In the genomic region with DNA sequence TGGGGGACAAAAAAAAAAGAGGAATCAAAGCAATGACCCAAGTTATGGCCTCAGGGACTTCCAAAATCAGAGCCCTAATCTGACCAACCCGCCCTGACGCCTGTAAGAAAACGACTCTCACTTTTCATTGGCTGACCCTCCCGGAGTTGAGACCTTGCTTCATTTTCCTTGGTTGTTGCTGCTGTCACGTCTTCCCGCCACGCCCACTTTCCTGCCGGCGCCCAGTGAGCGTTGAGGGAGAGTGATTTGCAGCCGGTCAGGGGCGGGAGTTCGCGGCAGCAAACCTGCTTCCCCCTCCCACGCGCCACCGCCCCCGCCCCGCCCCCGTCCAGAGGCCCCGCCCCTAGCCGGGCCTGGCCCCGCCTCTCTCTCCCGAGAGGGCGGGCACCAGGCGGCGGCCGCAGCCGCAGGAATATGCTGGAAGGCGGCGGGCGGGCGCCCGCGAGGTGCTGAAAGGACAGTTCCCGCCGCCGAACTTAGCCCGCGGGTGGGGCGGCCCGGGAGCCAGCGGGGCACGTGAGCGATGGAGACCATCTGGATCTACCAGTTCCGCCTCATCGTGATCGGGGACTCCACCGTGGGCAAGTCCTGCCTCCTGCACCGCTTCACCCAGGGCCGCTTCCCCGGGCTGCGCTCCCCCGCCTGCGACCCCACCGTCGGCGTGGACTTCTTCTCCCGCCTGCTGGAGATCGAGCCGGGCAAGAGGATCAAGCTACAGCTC, we compare ENCODE assay signal across 8 cellular contexts. TPM values are rescaled to one million over a fixed set of nuclear protein-coding genes. Genes with fewer than 3 reads are reported as not detected.
DNase-seq lines count a peak whose midpoint lies in the region; ATAC-seq and TF ChIP-seq lines count a peak whose summit lies in the region.

A gene with protein sequence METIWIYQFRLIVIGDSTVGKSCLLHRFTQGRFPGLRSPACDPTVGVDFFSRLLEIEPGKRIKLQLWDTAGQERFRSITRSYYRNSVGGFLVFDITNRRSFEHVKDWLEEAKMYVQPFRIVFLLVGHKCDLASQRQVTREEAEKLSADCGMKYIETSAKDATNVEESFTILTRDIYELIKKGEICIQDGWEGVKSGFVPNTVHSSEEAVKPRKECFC (plus strand): TSS at position 403 of the 721 bp plus-strand sequence. CDS start 121 bp downstream, at position 524.

- H3K4me2 ChIP-seq in GM23338 (peak within 1 kb of the TSS; percentile 86), neural cell (ENCODE audit: low read length) (peak within 1 kb of the TSS; percentile 67)

- no peaks in the 10 kb centered on the region; the same call in none of the 2 replicates for H3K4me1 ChIP-seq in GM23338 (ENCODE audit: insufficient read depth)
- H3K4me1 ChIP-seq in RWPE2 (ENCODE audit: insufficient read depth, poor library complexity, severe bottlenecking) = no peaks in the 10 kb centered on the region
- H3K4me1 ChIP-seq in foreskin keratinocyte = no peaks in the 10 kb centered on the region

- peak within 1 kb of the TSS; percentile 61 for H3K9ac ChIP-seq in neural cell (ENCODE audit: low read length)

- peaks cover 7% of the 10 kb centered on the region; the same call in 2 of the 3 replicates for H3K4me1 Mint-ChIP-seq in GM23338
- H3K4me1 Mint-ChIP-seq in stimulated activated naive CD8-positive, alpha-beta T cell treated with anti-CD3 and anti-CD28 coated beads, Interleukin-15, amount 100 ng/mL, for 72 hours = peaks cover 17% of the 10 kb centered on the region

- TF ChIP-seq CTCF in GM23338 (conservative IDR thresholded peaks at IDR 0.05; ENCODE audit: low read depth in 2 of 2) (no peak), RWPE2 (IDR thresholded peaks at IDR 0.05; ENCODE audit: poor library complexity, severe bottlenecking) (no peak), foreskin keratinocyte (conservative IDR thresholded peaks at IDR 0.05) (peak; percentile 3), neural cell (IDR thresholded peaks at IDR 0.05; ENCODE audit: poor library complexity, severe bottlenecking) (no peak)

- no peak for TF ChIP-seq EP300 in neural cell (conservative IDR thresholded peaks at IDR 0.05; ENCODE audit: poor library complexity, severe bottlenecking)

- H3K27ac ChIP-seq in GM23338 (ENCODE audit: low read depth) (peak within 1 kb of the TSS; percentile 42; the same call in 1 of the 2 replicates), RWPE2 (ENCODE audit: poor library complexity, severe bottlenecking) (no peak within 1 kb of the TSS), foreskin keratinocyte (no peak within 1 kb of the TSS), neural cell (ENCODE audit: low read length) (no peak within 1 kb of the TSS)

- H3K9me3 ChIP-seq in RWPE2 (ENCODE audit: severe bottlenecking) (no peaks in the 10 kb centered on the region), neural cell (ENCODE audit: low read length) (no peaks in the 10 kb centered on the region)

- no peaks in the 10 kb centered on the region for H3K36me3 ChIP-seq in GM23338 (ENCODE audit: insufficient read depth)
- no peaks in the 10 kb centered on the region for H3K36me3 ChIP-seq in RWPE2 (ENCODE audit: low read depth)
- H3K36me3 ChIP-seq in neural cell (ENCODE audit: insufficient read depth, low read length) = no peaks in the 10 kb centered on the region

- peaks cover 43% of the 10 kb centered on the region for H3K79me2 ChIP-seq in GM23338 (replicated peaks; ENCODE audit: insufficient read depth)
- no peaks in the 10 kb centered on the region for H3K79me2 ChIP-seq in neural cell (replicated peaks; ENCODE audit: insufficient read depth, low read length)

- peak within 1 kb of the TSS; percentile 97 for H3K27ac Mint-ChIP-seq in GM23338
- no peak within 1 kb of the TSS for H3K27ac Mint-ChIP-seq in stimulated activated naive CD8-positive, alpha-beta T cell treated with anti-CD3 and anti-CD28 coated beads, Interleukin-15, amount 100 ng/mL, for 72 hours

- ATAC-seq in GM23338 = peak; percentile 88
- ATAC-seq in RWPE2 (ENCODE audit: low read depth) = peak; percentile 95
- ATAC-seq in foreskin keratinocyte = peak; percentile 95
- peak; percentile 91 for ATAC-seq in stimulated activated naive CD8-positive, alpha-beta T cell treated with anti-CD3 and anti-CD28 coated beads, Interleukin-15, amount 100 ng/mL, for 72 hours

- H3K9me3 Mint-ChIP-seq in GM23338 = no peaks in the 10 kb centered on the region
- H3K9me3 Mint-ChIP-seq in stimulated activated naive CD8-positive, alpha-beta T cell treated with anti-CD3 and anti-CD28 coated beads, Interleukin-15, amount 100 ng/mL, for 72 hours = peaks cover 0 to 4% of the 10 kb centered on the region in 2 donors

- no peaks in the 10 kb centered on the region for H3K36me3 Mint-ChIP-seq in GM23338 (ENCODE audit: low read depth)

- H3K9me2 ChIP-seq in GM23338 (ENCODE audit: insufficient read depth) (no peaks in the 10 kb centered on the region), neural cell (ENCODE audit: insufficient read depth, low read length) (no peaks in the 10 kb centered on the region)

- H3K4me3 Mint-ChIP-seq in GM23338 = peak within 1 kb of the TSS; percentile 94
- H3K4me3 Mint-ChIP-seq in stimulated activated naive CD8-positive, alpha-beta T cell treated with anti-CD3 and anti-CD28 coated beads, Interleukin-15, amount 100 ng/mL, for 72 hours = peak within 1 kb of the TSS; percentile 80 to 88

- H2AFZ ChIP-seq in GM23338 = peak within 1 kb of the TSS; percentile 99
- peak within 1 kb of the TSS; percentile 90 for H2AFZ ChIP-seq in neural cell (ENCODE audit: low read depth, low read length)

- H4K20me1 ChIP-seq in GM23338 (replicated peaks; ENCODE audit: insufficient read depth) (peaks cover 13% of the 10 kb centered on the region), neural cell (ENCODE audit: insufficient read depth) (no peaks in the 10 kb centered on the region)

- peak; percentile 98 for DNase-seq in DMS79 (lab: John Stamatoyannopoulos, UW)
- peak; percentile 99 for DNase-seq in GM23338 (ENCODE audit: low spot score)
- DNase-seq in LHCN-M2 (ENCODE audit: low read depth) = peak; percentile 71
- peak; percentile 94 for DNase-seq in RWPE2 (ENCODE audit: low spot score)
- peak; percentile 45 for DNase-seq in activated gamma-delta T cell (lab: John Stamatoyannopoulos, UW)
- DNase-seq in foreskin keratinocyte = peak; percentile 70 to 82
- DNase-seq in stimulated activated naive CD8-positive, alpha-beta T cell treated with anti-CD3 and anti-CD28 coated beads, Interleukin-15, amount 100 ng/mL, for 72 hours = peak; percentile 65 to 87

- peaks cover 5% of the 10 kb centered on the region for H3K27me3 Mint-ChIP-seq in GM23338 (ENCODE audit: insufficient read depth, low read depth, poor library complexity)
- peaks cover 78% of the 10 kb centered on the region for H3K27me3 Mint-ChIP-seq in stimulated activated naive CD8-positive, alpha-beta T cell treated with anti-CD3 and anti-CD28 coated beads, Interleukin-15, amount 100 ng/mL, for 72 hours

- peak within 1 kb of the TSS; percentile 99 for H3K4me3 ChIP-seq in GM23338
- peak within 1 kb of the TSS; percentile 31 for H3K4me3 ChIP-seq in RWPE2 (ENCODE audit: severe bottlenecking)
- H3K4me3 ChIP-seq in neural cell (ENCODE audit: low read length) = peak within 1 kb of the TSS; percentile 99

- H3K27me3 ChIP-seq in GM23338 (ENCODE audit: insufficient read depth) = no peaks in the 10 kb centered on the region
- peaks cover 22% of the 10 kb centered on the region for H3K27me3 ChIP-seq in RWPE2 (ENCODE audit: insufficient read depth, poor library complexity, severe bottlenecking)
- peaks cover 33% of the 10 kb centered on the region for H3K27me3 ChIP-seq in foreskin keratinocyte
- H3K27me3 ChIP-seq in neural cell (ENCODE audit: insufficient read depth, low read depth, low read length) = no peaks in the 10 kb centered on the region

- TF ChIP-seq RAD21 in neural cell (conservative IDR thresholded peaks at IDR 0.05) = peak; percentile 29

- H3F3A ChIP-seq in GM23338 (replicated peaks; ENCODE audit: low read depth) (no peaks in the 10 kb centered on the region), neural cell (ENCODE audit: insufficient read depth, low read length, poor library complexity, severe bottlenecking) (no peaks in the 10 kb centered on the region)

TF ChIP-seq in neural cell, 6 proteins besides CTCF, POLR2A, EP300 and RAD21:
- TF ChIP-seq SMC3 (conservative IDR thresholded peaks at IDR 0.05; ENCODE audit: poor library complexity) (peak; percentile 47), MXI1 (conservative IDR thresholded peaks at IDR 0.05; ENCODE audit: poor library complexity, severe bottlenecking) (peak; percentile 63), EZH2 (IDR thresholded peaks at IDR 0.05; ENCODE audit: borderline replicate concordance, insufficient read depth, low read length, poor library complexity, severe bottlenecking) (no peak), POLR2AphosphoS5 (IDR thresholded peaks at IDR 0.05) (no peak), TAF1 (IDR thresholded peaks at IDR 0.05; ENCODE audit: low read depth) (no peak)
- TF ChIP-seq, protein P1, sequence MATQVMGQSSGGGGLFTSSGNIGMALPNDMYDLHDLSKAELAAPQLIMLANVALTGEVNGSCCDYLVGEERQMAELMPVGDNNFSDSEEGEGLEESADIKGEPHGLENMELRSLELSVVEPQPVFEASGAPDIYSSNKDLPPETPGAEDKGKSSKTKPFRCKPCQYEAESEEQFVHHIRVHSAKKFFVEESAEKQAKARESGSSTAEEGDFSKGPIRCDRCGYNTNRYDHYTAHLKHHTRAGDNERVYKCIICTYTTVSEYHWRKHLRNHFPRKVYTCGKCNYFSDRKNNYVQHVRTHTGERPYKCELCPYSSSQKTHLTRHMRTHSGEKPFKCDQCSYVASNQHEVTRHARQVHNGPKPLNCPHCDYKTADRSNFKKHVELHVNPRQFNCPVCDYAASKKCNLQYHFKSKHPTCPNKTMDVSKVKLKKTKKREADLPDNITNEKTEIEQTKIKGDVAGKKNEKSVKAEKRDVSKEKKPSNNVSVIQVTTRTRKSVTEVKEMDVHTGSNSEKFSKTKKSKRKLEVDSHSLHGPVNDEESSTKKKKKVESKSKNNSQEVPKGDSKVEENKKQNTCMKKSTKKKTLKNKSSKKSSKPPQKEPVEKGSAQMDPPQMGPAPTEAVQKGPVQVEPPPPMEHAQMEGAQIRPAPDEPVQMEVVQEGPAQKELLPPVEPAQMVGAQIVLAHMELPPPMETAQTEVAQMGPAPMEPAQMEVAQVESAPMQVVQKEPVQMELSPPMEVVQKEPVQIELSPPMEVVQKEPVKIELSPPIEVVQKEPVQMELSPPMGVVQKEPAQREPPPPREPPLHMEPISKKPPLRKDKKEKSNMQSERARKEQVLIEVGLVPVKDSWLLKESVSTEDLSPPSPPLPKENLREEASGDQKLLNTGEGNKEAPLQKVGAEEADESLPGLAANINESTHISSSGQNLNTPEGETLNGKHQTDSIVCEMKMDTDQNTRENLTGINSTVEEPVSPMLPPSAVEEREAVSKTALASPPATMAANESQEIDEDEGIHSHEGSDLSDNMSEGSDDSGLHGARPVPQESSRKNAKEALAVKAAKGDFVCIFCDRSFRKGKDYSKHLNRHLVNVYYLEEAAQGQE (IDR thresholded peaks at IDR 0.05; ENCODE audit: borderline replicate concordance) = peak; percentile 83

RNA-seq across cellular contexts. Expression of the gene that starts here (rescaled TPM):
- total RNA-seq in GM23338 (2014; rRNA removed; shearing (Covaris generic)) = 26.3 and 32.5 TPM in 2 replicates
- 3.6 and 4.5 TPM in 2 replicates for polyA plus RNA-seq in GM23338 (2016; fragmentation: Nextera tagmentation; extraction: Ambion mirVana)
- 0.58 TPM in 1 of 2 replicates, not detected in the other for total RNA-seq in LHCN-M2 (2014; rRNA removed)
- polyA plus RNA-seq in LHCN-M2 (2012) = not detected
- total RNA-seq in foreskin keratinocyte = not detected in 2 replicates
- not detected in 2 replicates for polyA plus RNA-seq in foreskin keratinocyte
- polyA plus RNA-seq in neural cell = 1.9 and 3.1 TPM in 2 replicates
- polyA minus RNA-seq in neural cell = 11.2 TPM in 2 replicates

Comparison
In these comparisons a context has a peak if more than half of its experiments do, and no peak if none do; other contexts are left out.
1. RNA of the gene that starts here (total RNA-seq): 26.3 to 32.5 TPM in GM23338; 0.58 TPM in LHCN-M2 and not detected in foreskin keratinocyte; every median in the first group is over 10 times any median in the second.
2. Peak in DNase-seq in LHCN-M2; RNA of the gene not detected or under 1 TPM.
3. Peak in DNase-seq and ATAC-seq in foreskin keratinocyte; RNA of the gene not detected or under 1 TPM.
4. DNase-seq: peak in every context shown above with its lines; median percentile 99 in GM23338; 98 in DMS79; 94 in RWPE2; 76 in foreskin keratinocyte; 76 in stimulated activated naive CD8-positive, alpha-beta T cell treated with anti-CD3 and anti-CD28 coated beads, Interleukin-15, amount 100 ng/mL, for 72 hours; 71 in LHCN-M2; 45 in activated gamma-delta T cell.
5. H3K4me3 ChIP-seq: peak in every context shown above with its lines; median percentile 99 in GM23338; 99 in neural cell; 31 in RWPE2.
6. Peak in every context shown above with its lines, with median percentiles within 50 percentile points of each other: ATAC-seq.